1 cellular context compared by ENCODE assay signal in the genomic region with DNA sequence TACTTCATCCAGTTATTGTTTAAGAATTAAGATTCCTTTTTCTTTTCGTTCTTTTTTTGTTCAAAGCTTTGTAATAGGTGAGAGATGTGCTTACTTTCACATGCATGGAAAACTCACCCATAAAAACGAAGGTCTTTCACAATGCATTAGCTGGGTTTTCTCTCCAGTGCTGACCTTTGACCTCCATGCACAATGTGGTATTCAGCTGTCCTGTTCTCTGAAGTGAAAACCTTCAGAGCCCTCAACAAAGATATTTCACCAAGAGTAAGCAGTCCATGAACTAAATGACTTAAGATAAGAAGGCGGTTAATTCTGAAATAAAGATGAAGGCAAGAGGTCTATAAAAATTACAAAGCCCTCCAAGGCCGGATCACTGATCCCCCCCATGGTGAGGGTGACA.
A peak's percentile ranks its signal among the peaks of the same experiment; 100 is the strongest.
TF ChIP-seq lines count a peak whose summit lies in the region.

No MANE protein-coding gene starts in this region.

TF ChIP-seq in HepG2, 621 proteins besides CTCF, POLR2A, EP300 and RAD21 (continued from another document):
- no peak for TF ChIP-seq SOX13 (IDR thresholded peaks at IDR 0.05)
- 0 out of 4 replicates have a peak, but pooled peaks of 1 of the 2 experiments have one; percentile 27 for TF ChIP-seq SOX13 (CRISPR knock-in tag; conservative IDR thresholded peaks at IDR 0.05 in 1 of 2, IDR thresholded peaks at IDR 0.05 in 1 of 2)
- no peak for TF ChIP-seq ZEB1 (IDR thresholded peaks at IDR 0.05; ENCODE audit: insufficient replicate concordance, low read depth)
- no peak for TF ChIP-seq MIXL1 (CRISPR knock-in tag; IDR thresholded peaks at IDR 0.05)
- no peak for TF ChIP-seq SMARCC2 (IDR thresholded peaks at IDR 0.05)
- TF ChIP-seq, protein P1, sequence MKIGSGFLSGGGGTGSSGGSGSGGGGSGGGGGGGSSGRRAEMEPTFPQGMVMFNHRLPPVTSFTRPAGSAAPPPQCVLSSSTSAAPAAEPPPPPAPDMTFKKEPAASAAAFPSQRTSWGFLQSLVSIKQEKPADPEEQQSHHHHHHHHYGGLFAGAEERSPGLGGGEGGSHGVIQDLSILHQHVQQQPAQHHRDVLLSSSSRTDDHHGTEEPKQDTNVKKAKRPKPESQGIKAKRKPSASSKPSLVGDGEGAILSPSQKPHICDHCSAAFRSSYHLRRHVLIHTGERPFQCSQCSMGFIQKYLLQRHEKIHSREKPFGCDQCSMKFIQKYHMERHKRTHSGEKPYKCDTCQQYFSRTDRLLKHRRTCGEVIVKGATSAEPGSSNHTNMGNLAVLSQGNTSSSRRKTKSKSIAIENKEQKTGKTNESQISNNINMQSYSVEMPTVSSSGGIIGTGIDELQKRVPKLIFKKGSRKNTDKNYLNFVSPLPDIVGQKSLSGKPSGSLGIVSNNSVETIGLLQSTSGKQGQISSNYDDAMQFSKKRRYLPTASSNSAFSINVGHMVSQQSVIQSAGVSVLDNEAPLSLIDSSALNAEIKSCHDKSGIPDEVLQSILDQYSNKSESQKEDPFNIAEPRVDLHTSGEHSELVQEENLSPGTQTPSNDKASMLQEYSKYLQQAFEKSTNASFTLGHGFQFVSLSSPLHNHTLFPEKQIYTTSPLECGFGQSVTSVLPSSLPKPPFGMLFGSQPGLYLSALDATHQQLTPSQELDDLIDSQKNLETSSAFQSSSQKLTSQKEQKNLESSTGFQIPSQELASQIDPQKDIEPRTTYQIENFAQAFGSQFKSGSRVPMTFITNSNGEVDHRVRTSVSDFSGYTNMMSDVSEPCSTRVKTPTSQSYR (CRISPR knock-in tag; IDR thresholded peaks at IDR 0.05; ENCODE audit: borderline replicate concordance), result no peak
- TF ChIP-seq HES4 (CRISPR knock-in tag; IDR thresholded peaks at IDR 0.05; ENCODE audit: borderline replicate concordance), result no peak
- TF ChIP-seq, protein P2, sequence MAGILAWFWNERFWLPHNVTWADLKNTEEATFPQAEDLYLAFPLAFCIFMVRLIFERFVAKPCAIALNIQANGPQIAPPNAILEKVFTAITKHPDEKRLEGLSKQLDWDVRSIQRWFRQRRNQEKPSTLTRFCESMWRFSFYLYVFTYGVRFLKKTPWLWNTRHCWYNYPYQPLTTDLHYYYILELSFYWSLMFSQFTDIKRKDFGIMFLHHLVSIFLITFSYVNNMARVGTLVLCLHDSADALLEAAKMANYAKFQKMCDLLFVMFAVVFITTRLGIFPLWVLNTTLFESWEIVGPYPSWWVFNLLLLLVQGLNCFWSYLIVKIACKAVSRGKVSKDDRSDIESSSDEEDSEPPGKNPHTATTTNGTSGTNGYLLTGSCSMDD (CRISPR knock-in tag; IDR thresholded peaks at IDR 0.05), result no peak
- TF ChIP-seq ZNF33B (CRISPR knock-in tag; IDR thresholded peaks at IDR 0.05), result no peak
- TF ChIP-seq HNF4A (CRISPR knock-in tag; IDR thresholded peaks at IDR 0.05), result 0 out of 2 replicates have a peak, but pooled peaks have one; percentile 11
- no peak for TF ChIP-seq ZNF234 (CRISPR knock-in tag; conservative IDR thresholded peaks at IDR 0.05)
- TF ChIP-seq ZFP1 (CRISPR knock-in tag; IDR thresholded peaks at IDR 0.05), result no peak
- TF ChIP-seq, protein P3, sequence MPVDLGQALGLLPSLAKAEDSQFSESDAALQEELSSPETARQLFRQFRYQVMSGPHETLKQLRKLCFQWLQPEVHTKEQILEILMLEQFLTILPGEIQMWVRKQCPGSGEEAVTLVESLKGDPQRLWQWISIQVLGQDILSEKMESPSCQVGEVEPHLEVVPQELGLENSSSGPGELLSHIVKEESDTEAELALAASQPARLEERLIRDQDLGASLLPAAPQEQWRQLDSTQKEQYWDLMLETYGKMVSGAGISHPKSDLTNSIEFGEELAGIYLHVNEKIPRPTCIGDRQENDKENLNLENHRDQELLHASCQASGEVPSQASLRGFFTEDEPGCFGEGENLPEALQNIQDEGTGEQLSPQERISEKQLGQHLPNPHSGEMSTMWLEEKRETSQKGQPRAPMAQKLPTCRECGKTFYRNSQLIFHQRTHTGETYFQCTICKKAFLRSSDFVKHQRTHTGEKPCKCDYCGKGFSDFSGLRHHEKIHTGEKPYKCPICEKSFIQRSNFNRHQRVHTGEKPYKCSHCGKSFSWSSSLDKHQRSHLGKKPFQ (CRISPR knock-in tag; IDR thresholded peaks at IDR 0.05; ENCODE audit: insufficient replicate concordance), result no peak
- peak; percentile 14; the same call in 1 of the 2 replicates for TF ChIP-seq TFAP4 (IDR thresholded peaks at IDR 0.05; ENCODE audit: borderline replicate concordance, low read depth)
- no peak for TF ChIP-seq HNF1B (CRISPR knock-in tag; IDR thresholded peaks at IDR 0.05)
- TF ChIP-seq NR2F1 (CRISPR knock-in tag; IDR thresholded peaks at IDR 0.05), result peak; percentile 38 to 44; a peak in 2 of 4 replicates
- TF ChIP-seq NR2C2 (CRISPR knock-in tag; IDR thresholded peaks at IDR 0.05; ENCODE audit: borderline replicate concordance), result peak; percentile 79
- no peak for TF ChIP-seq ZBTB38 (CRISPR knock-in tag; IDR thresholded peaks at IDR 0.05)
